ENCODE assay signal across 22 cellular contexts in genomic region chr6:107045733-107046312, GRCh38. TPM values are rescaled to one million over a fixed set of nuclear protein-coding genes. Genes with fewer than 3 reads are reported as not detected.
DNase-seq lines count a peak whose midpoint lies in the region; ATAC-seq and TF ChIP-seq lines count a peak whose summit lies in the region.
"Had no signal": no experiment of that assay in that cellular context is flagged by ENCODE, and none has a peak within 500 bp of the region (broad histone marks: within the 10 kb centered on the region; RNA-seq: fewer than 3 reads in every experiment).

No MANE protein-coding gene starts in this region.

- DNase-seq in NCI-H2227 (lab: John Stamatoyannopoulos, UW; ENCODE audit: unreplicated experiment), result peak; percentile 35
- no peak for DNase-seq in NCI-H2227 treated with DMSO at 0.1 percent for 48 hours (lab: John Stamatoyannopoulos, UW)
- peak; percentile 14 to 48 for DNase-seq in cardiac fibroblast (ENCODE audit: low read depth in 2 of 2)
- no peak for DNase-seq in mesendoderm
- DNase-seq in trophoblast cell, result peak in 1 of 2 donors; percentile 22
- DNase-seq in type B pancreatic cell (ENCODE audit: extremely low spot score, unreplicated experiment), result no peak
- DNase-seq: 8988T; activated CD4-positive, alpha-beta memory T cell treated with anti-CD3 and anti-CD28 coated beads for 36 hours; activated effector memory CD4-positive, alpha-beta T cell treated with anti-CD3 and anti-CD28 coated beads, Interleukin-2, amount 50 U/mL, for 16 hours; CD4-positive, alpha-beta T cell; cortex of kidney; EL; esophagus squamous epithelium; gastrocnemius medialis; Kasumi-1; naive thymus-derived CD8-positive, alpha-beta T cell; NCI-H1048; NCI-H187; NCI-H226; OCI-M1 had no signal

- H3K36me3 ChIP-seq in mesendoderm (ENCODE audit: control insufficient read depth, insufficient read depth, low read length) (no peaks in the 10 kb centered on the region), trophoblast cell (ENCODE audit: control insufficient read depth in 1 of 2, insufficient read depth in 2 of 2, low read length in 2 of 2) (peaks cover 2 to 3% of the 10 kb centered on the region in 2 experiments)

- H3K4me3 Mint-ChIP-seq in type B pancreatic cell, result no peak overlapping the region
- H3K4me3 Mint-ChIP-seq: activated CD4-positive, alpha-beta memory T cell treated with anti-CD3 and anti-CD28 coated beads for 36 hours; CD4-positive, alpha-beta T cell; naive thymus-derived CD8-positive, alpha-beta T cell had no signal

- no peak overlapping the region for H3K4ac ChIP-seq in mesendoderm (ENCODE audit: low read depth, low read length)
- no peak overlapping the region for H3K4ac ChIP-seq in trophoblast cell (ENCODE audit: low read depth, low read length)

- H3K4me3 ChIP-seq in cardiac fibroblast (replicated peaks in 1 of 2; ENCODE audit: low read depth in 2 of 2, low read length in 2 of 2) (no peak overlapping the region), mesendoderm (ENCODE audit: low read length) (no peak overlapping the region), trophoblast cell (ENCODE audit: low read depth, low read length) (no peak overlapping the region)
- H3K4me3 ChIP-seq: esophagus squamous epithelium, gastrocnemius medialis had no signal

- TF ChIP-seq CTCF in cardiac fibroblast (IDR thresholded peaks at IDR 0.05; ENCODE audit: low read depth, low read length) (no peak), type B pancreatic cell (conservative IDR thresholded peaks at IDR 0.05) (no peak)

- H3K79me1 ChIP-seq in mesendoderm (ENCODE audit: low read length), result no peaks in the 10 kb centered on the region
- H3K79me1 ChIP-seq in trophoblast cell (ENCODE audit: low read length), result no peaks in the 10 kb centered on the region

- no peak overlapping the region for H4K91ac ChIP-seq in trophoblast cell (ENCODE audit: low read depth, low read length)

- H3K14ac ChIP-seq in trophoblast cell (ENCODE audit: low read length), result no peak overlapping the region

- H2BK15ac ChIP-seq in mesendoderm (replicated peaks; ENCODE audit: low read depth), result no peak overlapping the region

- H3K9ac ChIP-seq in mesendoderm (ENCODE audit: low read length) (no peak overlapping the region), trophoblast cell (ENCODE audit: low read length) (no peak overlapping the region)

- H3K36me3 Mint-ChIP-seq in type B pancreatic cell, result peaks cover 14% of the 10 kb centered on the region

- no peak overlapping the region for H3K23ac ChIP-seq in mesendoderm (ENCODE audit: low read length)
- no peak overlapping the region for H3K23ac ChIP-seq in trophoblast cell (ENCODE audit: low read length)

- WGBS in mesendoderm (ENCODE audit: extremely low coverage, insufficient coverage, low lambda C conversion rate), result no CpG with 5 or more reads among the region's 6 CpGs
- no CpG with 5 or more reads among the region's 6 CpGs for WGBS in trophoblast cell (ENCODE audit: extremely low coverage, insufficient coverage, insufficient read length)

- H2BK5ac ChIP-seq in mesendoderm (ENCODE audit: low read length), result no peak overlapping the region
- no peak overlapping the region for H2BK5ac ChIP-seq in trophoblast cell (ENCODE audit: low read depth, low read length, poor library complexity)

- no peak overlapping the region for H3K18ac ChIP-seq in mesendoderm (ENCODE audit: low read length)
- H3K18ac ChIP-seq in trophoblast cell (ENCODE audit: low read length), result no peak overlapping the region

- H4K5ac ChIP-seq in mesendoderm (ENCODE audit: low read length), result no peak overlapping the region

- H3K27me3 ChIP-seq in mesendoderm (ENCODE audit: insufficient read depth, low read length, poor library complexity) (no peaks in the 10 kb centered on the region), trophoblast cell (ENCODE audit: insufficient read depth, low read length) (no peaks in the 10 kb centered on the region)
- H3K27me3 ChIP-seq: esophagus squamous epithelium, gastrocnemius medialis had no signal

- H3K27ac Mint-ChIP-seq in type B pancreatic cell, result no peak overlapping the region
- H3K27ac Mint-ChIP-seq: activated CD4-positive, alpha-beta memory T cell treated with anti-CD3 and anti-CD28 coated beads for 36 hours had no signal

- H2AFZ ChIP-seq in trophoblast cell (ENCODE audit: insufficient read depth, low read length, poor library complexity), result no peak overlapping the region

- H3K9me3 Mint-ChIP-seq in type B pancreatic cell, result no peaks in the 10 kb centered on the region
- H3K9me3 Mint-ChIP-seq: activated CD4-positive, alpha-beta memory T cell treated with anti-CD3 and anti-CD28 coated beads for 36 hours; CD4-positive, alpha-beta T cell; naive thymus-derived CD8-positive, alpha-beta T cell had no signal

- ATAC-seq in HG03045 (IDR thresholded peaks at IDR 0.05; ENCODE audit: unreplicated experiment) (no peak), HG03135 (IDR thresholded peaks at IDR 0.05; ENCODE audit: unreplicated experiment) (no peak)
- ATAC-seq: gastrocnemius medialis; naive thymus-derived CD8-positive, alpha-beta T cell had no signal

- H3K79me2 ChIP-seq in mesendoderm (ENCODE audit: control insufficient read depth, insufficient read depth, low read length) (no peaks in the 10 kb centered on the region), trophoblast cell (ENCODE audit: control insufficient read depth, insufficient read depth, low read length, poor library complexity) (no peaks in the 10 kb centered on the region)

- H2BK12ac ChIP-seq in trophoblast cell (ENCODE audit: low read length), result no peak overlapping the region

- H4K8ac ChIP-seq in mesendoderm (ENCODE audit: low read depth, low read length) (no peak overlapping the region), trophoblast cell (ENCODE audit: low read depth, low read length) (no peak overlapping the region)

- peak overlapping the region; percentile 15 for H3K56ac ChIP-seq in mesendoderm (ENCODE audit: low read length)

- H3K4me2 ChIP-seq in mesendoderm (ENCODE audit: low read length) (no peak overlapping the region), trophoblast cell (ENCODE audit: low read length) (no peak overlapping the region)

- no peak overlapping the region for H2BK120ac ChIP-seq in mesendoderm (ENCODE audit: low read depth, low read length)
- H2BK120ac ChIP-seq in trophoblast cell (ENCODE audit: insufficient read depth, low read length, poor library complexity), result no peak overlapping the region

- no peaks in the 10 kb centered on the region for H3K27me3 Mint-ChIP-seq in type B pancreatic cell
- H3K27me3 Mint-ChIP-seq: activated CD4-positive, alpha-beta memory T cell treated with anti-CD3 and anti-CD28 coated beads for 36 hours; CD4-positive, alpha-beta T cell; naive thymus-derived CD8-positive, alpha-beta T cell had no signal

- H3K27ac ChIP-seq in mesendoderm (ENCODE audit: low read depth, low read length), result peak overlapping the region; percentile 2
- H3K27ac ChIP-seq in trophoblast cell (ENCODE audit: low read depth, low read length), result no peak overlapping the region
- H3K27ac ChIP-seq: esophagus squamous epithelium had no signal

- H3K4me1 Mint-ChIP-seq in type B pancreatic cell (ENCODE audit: unreplicated experiment), result peaks cover 13% of the 10 kb centered on the region

- peak overlapping the region; percentile 59 for H4K12ac ChIP-seq in trophoblast cell (ENCODE audit: low read depth, low read length)

- no peaks in the 10 kb centered on the region for H3K9me3 ChIP-seq in trophoblast cell (ENCODE audit: insufficient read depth, low read depth, low read length)
- H3K9me3 ChIP-seq: esophagus squamous epithelium, gastrocnemius medialis had no signal

- H2AK5ac ChIP-seq in mesendoderm (ENCODE audit: low read length) (no peak overlapping the region), trophoblast cell (ENCODE audit: low read length) (no peak overlapping the region)

- H3K4me1 ChIP-seq in mesendoderm (ENCODE audit: control insufficient read depth, low read depth, low read length), result no peaks in the 10 kb centered on the region
- H3K4me1 ChIP-seq in trophoblast cell (ENCODE audit: control insufficient read depth in 1 of 2, insufficient read depth in 2 of 2, low read length in 2 of 2), result peaks cover 0 to 2% of the 10 kb centered on the region in 2 experiments

RNA-seq across cellular contexts. Expression of gene MTRES1, which starts 17.8 kb away (rescaled TPM):
- 27.4 TPM for polyA plus RNA-seq in mesendoderm (2013, experiment 1 of 2)
- 26.9 TPM for polyA plus RNA-seq in mesendoderm (2013, experiment 2 of 2)
- 15.8 and 16.4 TPM in 2 replicates for polyA plus RNA-seq in trophoblast cell (2013)
- total RNA-seq in type B pancreatic cell (ENCODE audit: low replicate concordance), result 23.5 and 25.7 TPM in 2 replicates

Comparison
In these comparisons a context has a peak if more than half of its experiments do, and no peak if none do; other contexts are left out.
1. DNase-seq: peak in NCI-H2227 (single experiment) and cardiac fibroblast (2 of 2); none in NCI-H2227 treated with DMSO at 0.1 percent for 48 hours (single experiment), mesendoderm (single experiment) and type B pancreatic cell (single experiment).